In the genomic region with DNA sequence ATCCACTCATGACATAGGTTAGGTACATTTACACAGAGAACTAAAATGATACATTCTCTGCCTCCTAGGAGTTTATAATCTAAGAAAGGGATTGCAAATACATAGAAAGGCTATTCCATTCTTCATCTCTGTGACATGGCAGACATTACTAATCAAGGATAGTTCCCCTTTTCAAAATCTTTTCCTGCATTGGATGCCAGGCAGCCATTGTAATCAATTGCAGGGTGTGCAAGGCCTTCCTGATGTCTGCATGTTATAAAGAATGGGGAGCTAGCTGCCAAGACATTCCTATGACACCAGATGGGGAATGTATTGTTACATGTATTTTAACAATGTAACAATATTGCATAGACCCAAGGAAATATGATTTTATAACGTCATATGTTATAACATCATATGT, we compare ENCODE assay signal across 22 cellular contexts.
A peak's percentile ranks its signal among the peaks of the same experiment; 100 is the strongest.
DNase-seq lines count a peak whose midpoint lies in the region; ATAC-seq, FAIRE-seq and TF ChIP-seq lines count a peak whose summit lies in the region.
"Had no signal": no experiment of that assay in that cellular context is flagged by ENCODE, and none has a peak within 500 bp of the region (broad histone marks: within the 10 kb centered on the region; RNA-seq: fewer than 3 reads in every experiment).

No MANE protein-coding gene starts in this region.

- BruUV-seq in K562 (replicated peaks; lab: Mats Ljungman, UMichigan) = no TSS peak

- FAIRE-seq in K562 (lab: Jason Lieb, UNC) = no peak

- no peaks in the 10 kb centered on the region for H3K27me3 Mint-ChIP-seq in CD4-positive, alpha-beta memory T cell
- H3K27me3 Mint-ChIP-seq: activated CD4-positive, alpha-beta memory T cell treated with anti-CD3 and anti-CD28 coated beads, Interleukin-2, amount 10 ng/mL, durations not matched to agents 7 days and 5 days had no signal

- H3K4me1 ChIP-seq in Karpas-422 (ENCODE audit: low read length) (peaks cover 12% of the 10 kb centered on the region), K562 (replicated peaks in 1 of 2; ENCODE audit: control insufficient read depth in 2 of 2, insufficient read depth in 2 of 2, low read length in 2 of 2) (no peaks in the 10 kb centered on the region), osteoblast (ENCODE audit: insufficient read depth, low read length) (peaks cover 31% of the 10 kb centered on the region)
- no peaks in the 10 kb centered on the region for H3K4me1 ChIP-seq in CD4-positive, alpha-beta memory T cell (ENCODE audit: insufficient read depth, low read length)
- H3K4me1 ChIP-seq: BE2C, Caco-2, HAP-1, right atrium auricular region had no signal

- DNase-seq in EH (ENCODE audit: low read depth) = peak; percentile 61
- DNase-seq in Karpas-422 = peak; percentile 41
- DNase-seq in K562 (ENCODE audit: extremely low read depth in 1 of 4, low spot score in 3 of 4) = no peak
- DNase-seq in osteoblast (ENCODE audit: insufficient read length, low spot score, missing footprints) = no peak
- no peak for DNase-seq in stimulated activated CD4-positive, alpha-beta T cell treated with anti-CD3 and anti-CD28 coated beads, Interleukin-15, amount 100 ng/mL, for 24 hours
- DNase-seq in activated effector memory CD4-positive, alpha-beta T cell treated with Interleukin-2 at 50 U/mL for 16 hours = no peak
- no peak for DNase-seq in CD4-positive, alpha-beta memory T cell
- DNase-seq: activated CD4-positive, alpha-beta memory T cell treated with anti-CD3 and anti-CD28 coated beads, Interleukin-2, amount 10 ng/mL, durations not matched to agents 7 days and 5 days; activated effector memory CD4-positive, alpha-beta T cell treated with anti-CD3 and anti-CD28 coated beads, Interleukin-2, amount 50 U/mL, for 16 hours; BE2C; Caco-2; KBM-7; left colon; natural killer cell; NCI-H1105; NCI-H2081; NCI-H524; ovary had no signal

- no peak for TF ChIP-seq EP300 in K562 (IDR thresholded peaks at IDR 0.05; ENCODE audit: low read length)

- H3K36me3 ChIP-seq in Karpas-422 (ENCODE audit: insufficient read depth, low read length) = no peaks in the 10 kb centered on the region
- no peaks in the 10 kb centered on the region for H3K36me3 ChIP-seq in K562 (ENCODE audit: control insufficient read depth, insufficient read depth, low read length)
- no peaks in the 10 kb centered on the region for H3K36me3 ChIP-seq in osteoblast (ENCODE audit: insufficient read depth, low read length)
- no peaks in the 10 kb centered on the region for H3K36me3 ChIP-seq in CD4-positive, alpha-beta memory T cell (ENCODE audit: insufficient read depth, low read length)
- H3K36me3 ChIP-seq: BE2C, HAP-1, ovary, right atrium auricular region had no signal

- no peaks in the 10 kb centered on the region for H3K9me1 ChIP-seq in K562 (ENCODE audit: control insufficient read depth, insufficient read depth, low read length)

- H3K27me3 ChIP-seq in Karpas-422 (ENCODE audit: low read length) (no peaks in the 10 kb centered on the region), K562 (ENCODE audit: control insufficient read depth in 2 of 2, insufficient read depth in 2 of 2, low read length in 2 of 2) (no peaks in the 10 kb centered on the region), osteoblast (ENCODE audit: insufficient read depth, low read length) (no peaks in the 10 kb centered on the region)
- H3K27me3 ChIP-seq in CD4-positive, alpha-beta memory T cell (ENCODE audit: insufficient read depth, low read length) = no peaks in the 10 kb centered on the region
- H3K27me3 ChIP-seq: BE2C, ovary, right atrium auricular region had no signal

- CTCF ChIA-PET in K562 (lab: Yijun Ruan, JAX; ENCODE audit: low intra/inter-chr PET ratio) = no interaction called here
- CTCF ChIA-PET in CD4-positive, alpha-beta memory T cell (lab: Charles Lee; ENCODE audit: partially characterized antibody) = no interaction called here

- H3K9me2 ChIP-seq in Karpas-422 (replicated peaks; ENCODE audit: insufficient read depth, low read length) = no peaks in the 10 kb centered on the region

- H4K20me1 ChIP-seq in Karpas-422 (ENCODE audit: insufficient read depth, low read depth, low read length) = no peaks in the 10 kb centered on the region
- H4K20me1 ChIP-seq in K562 (replicated peaks; ENCODE audit: control insufficient read depth, insufficient read depth, low read length) = no peaks in the 10 kb centered on the region
- H4K20me1 ChIP-seq in osteoblast (ENCODE audit: insufficient read depth, low read length) = no peaks in the 10 kb centered on the region

- H3K9me3 ChIP-seq in Karpas-422 (ENCODE audit: low read length) = no peaks in the 10 kb centered on the region
- no peaks in the 10 kb centered on the region for H3K9me3 ChIP-seq in K562 (replicated peaks; ENCODE audit: control insufficient read depth, insufficient read depth, low read depth, low read length)
- no peaks in the 10 kb centered on the region for H3K9me3 ChIP-seq in osteoblast (ENCODE audit: low read depth, low read length)
- no peaks in the 10 kb centered on the region for H3K9me3 ChIP-seq in CD4-positive, alpha-beta memory T cell (ENCODE audit: control insufficient read depth in 1 of 2, low read length in 2 of 2)
- H3K9me3 ChIP-seq: BE2C, Caco-2, HAP-1, ovary, right atrium auricular region had no signal

- WGBS in K562 (ENCODE audit: insufficient coverage, low coverage, missing lambda C conversion rate) = 9% methylated on average over 1 of the region's 1 CpG

- ATAC-seq in K562 (no peak), HG02571 (IDR thresholded peaks at IDR 0.05; ENCODE audit: unreplicated experiment) (no peak)
- ATAC-seq: left colon, natural killer cell had no signal

- POLR2A ChIA-PET in K562 (lab: Yijun Ruan, JAX) = no interaction called here
- POLR2A ChIA-PET in CD4-positive, alpha-beta memory T cell (lab: Charles Lee; ENCODE audit: partially characterized antibody) = no interaction called here

- in situ Hi-C loops in K562 (cut with MboI) = no loop called here

- no peak overlapping the region for H3K4me3 Mint-ChIP-seq in CD4-positive, alpha-beta memory T cell
- H3K4me3 Mint-ChIP-seq: activated CD4-positive, alpha-beta memory T cell treated with anti-CD3 and anti-CD28 coated beads, Interleukin-2, amount 10 ng/mL, durations not matched to agents 7 days and 5 days; mesothelial cell of epicardium; natural killer cell had no signal

- intact Hi-C loops in K562 (cut with micrococcal nuclease) = no loop called here
- intact Hi-C loops in CD4-positive, alpha-beta memory T cell (cut with micrococcal nuclease) = no loop called here

- no peak for TF ChIP-seq CTCF in K562 (IDR thresholded peaks at IDR 0.05 in 2 of 3, conservative IDR thresholded peaks at IDR 0.05 in 1 of 3; ENCODE audit: insufficient read depth in 2 of 3, low read depth in 1 of 3, low read length in 3 of 3)
- no peak for TF ChIP-seq CTCF in osteoblast (IDR thresholded peaks at IDR 0.05; ENCODE audit: extremely low read depth, low read depth, low read length)

- no peak overlapping the region for H3K27ac ChIP-seq in Karpas-422 (ENCODE audit: low read length)
- no peak overlapping the region for H3K27ac ChIP-seq in K562 (ENCODE audit: extremely low read depth, low read depth, low read length)
- H3K27ac ChIP-seq in osteoblast (ENCODE audit: low read depth, low read length) = peak overlapping the region; percentile 97
- H3K27ac ChIP-seq in CD4-positive, alpha-beta memory T cell (ENCODE audit: low read depth, low read length) = no peak overlapping the region
- H3K27ac ChIP-seq: ovary, right atrium auricular region had no signal

- H3K27ac Mint-ChIP-seq in CD4-positive, alpha-beta memory T cell = no peak overlapping the region
- H3K27ac Mint-ChIP-seq: activated CD4-positive, alpha-beta memory T cell treated with anti-CD3 and anti-CD28 coated beads, Interleukin-2, amount 10 ng/mL, durations not matched to agents 7 days and 5 days; mesothelial cell of epicardium; natural killer cell had no signal

- H2AFZ ChIP-seq in Karpas-422 (ENCODE audit: low read length) (no peak overlapping the region), K562 (ENCODE audit: low read depth, low read length) (no peak overlapping the region), osteoblast (ENCODE audit: low read length) (no peak overlapping the region)

- H3K4me2 ChIP-seq in Karpas-422 (ENCODE audit: low read depth, low read length, poor library complexity, severe bottlenecking) (no peak overlapping the region), K562 (ENCODE audit: insufficient read depth, low read length) (no peak overlapping the region), osteoblast (ENCODE audit: insufficient read depth, low read length) (no peak overlapping the region)

- no peaks in the 10 kb centered on the region for H3K36me3 Mint-ChIP-seq in CD4-positive, alpha-beta memory T cell
- H3K36me3 Mint-ChIP-seq: mesothelial cell of epicardium, natural killer cell had no signal

- H3K4me1 Mint-ChIP-seq in CD4-positive, alpha-beta memory T cell = no peaks in the 10 kb centered on the region
- H3K4me1 Mint-ChIP-seq: activated CD4-positive, alpha-beta memory T cell treated with anti-CD3 and anti-CD28 coated beads, Interleukin-2, amount 10 ng/mL, durations not matched to agents 7 days and 5 days; mesothelial cell of epicardium; natural killer cell had no signal

- no peak for TF ChIP-seq POLR2A in K562 (conservative IDR thresholded peaks at IDR 0.05)

- H3K9me3 Mint-ChIP-seq in CD4-positive, alpha-beta memory T cell = peaks cover 0 to 2% (median 0%) of the 10 kb centered on the region in 8 donors
- H3K9me3 Mint-ChIP-seq: activated CD4-positive, alpha-beta memory T cell treated with anti-CD3 and anti-CD28 coated beads, Interleukin-2, amount 10 ng/mL, durations not matched to agents 7 days and 5 days; mesothelial cell of epicardium; natural killer cell had no signal

- H3K9ac ChIP-seq in Karpas-422 (ENCODE audit: low read length) = no peak overlapping the region
- H3K9ac ChIP-seq in K562 (ENCODE audit: insufficient read depth in 1 of 2, low read depth in 2 of 2, low read length in 2 of 2) = no peak overlapping the region

- no peak for TF ChIP-seq RAD21 in K562 (CRISPR knock-in tag; conservative IDR thresholded peaks at IDR 0.05 in 1 of 2, IDR thresholded peaks at IDR 0.05 in 1 of 2)

- H3K4me3 ChIP-seq in Karpas-422 (ENCODE audit: low read length) (no peak overlapping the region), K562 (no peak overlapping the region), osteoblast (ENCODE audit: insufficient read depth, low read length) (no peak overlapping the region)
- no peak overlapping the region for H3K4me3 ChIP-seq in CD4-positive, alpha-beta memory T cell (ENCODE audit: low read length in 2 of 2)
- H3K4me3 ChIP-seq: HAP-1, ovary, right atrium auricular region had no signal

- H3K79me2 ChIP-seq in Karpas-422 (ENCODE audit: low read length) = no peaks in the 10 kb centered on the region
- H3K79me2 ChIP-seq in K562 (ENCODE audit: control insufficient read depth, insufficient read depth, low read length) = no peaks in the 10 kb centered on the region
- peaks cover 11% of the 10 kb centered on the region for H3K79me2 ChIP-seq in osteoblast (ENCODE audit: insufficient read depth, low read length)

TF ChIP-seq in K562, 482 proteins besides CTCF, POLR2A, EP300 and RAD21 (continues in another document):
- TF ChIP-seq ATF7 (IDR thresholded peaks at IDR 0.05) (no peak), DDX20 (tag; IDR thresholded peaks at IDR 0.05; ENCODE audit: low read depth) (no peak)

Comparison
In these comparisons a context has a peak if more than half of its experiments do, and no peak if none do; other contexts are left out.
1. DNase-seq: peak in EH (single experiment) and Karpas-422 (single experiment); none in K562 (0 of 4), osteoblast (single experiment), stimulated activated CD4-positive, alpha-beta T cell treated with anti-CD3 and anti-CD28 coated beads, Interleukin-15, amount 100 ng/mL, for 24 hours (single experiment), activated effector memory CD4-positive, alpha-beta T cell treated with Interleukin-2 at 50 U/mL for 16 hours (single experiment) and CD4-positive, alpha-beta memory T cell (0 of 5).